1 cellular context compared by ENCODE assay signal in the genomic region with DNA sequence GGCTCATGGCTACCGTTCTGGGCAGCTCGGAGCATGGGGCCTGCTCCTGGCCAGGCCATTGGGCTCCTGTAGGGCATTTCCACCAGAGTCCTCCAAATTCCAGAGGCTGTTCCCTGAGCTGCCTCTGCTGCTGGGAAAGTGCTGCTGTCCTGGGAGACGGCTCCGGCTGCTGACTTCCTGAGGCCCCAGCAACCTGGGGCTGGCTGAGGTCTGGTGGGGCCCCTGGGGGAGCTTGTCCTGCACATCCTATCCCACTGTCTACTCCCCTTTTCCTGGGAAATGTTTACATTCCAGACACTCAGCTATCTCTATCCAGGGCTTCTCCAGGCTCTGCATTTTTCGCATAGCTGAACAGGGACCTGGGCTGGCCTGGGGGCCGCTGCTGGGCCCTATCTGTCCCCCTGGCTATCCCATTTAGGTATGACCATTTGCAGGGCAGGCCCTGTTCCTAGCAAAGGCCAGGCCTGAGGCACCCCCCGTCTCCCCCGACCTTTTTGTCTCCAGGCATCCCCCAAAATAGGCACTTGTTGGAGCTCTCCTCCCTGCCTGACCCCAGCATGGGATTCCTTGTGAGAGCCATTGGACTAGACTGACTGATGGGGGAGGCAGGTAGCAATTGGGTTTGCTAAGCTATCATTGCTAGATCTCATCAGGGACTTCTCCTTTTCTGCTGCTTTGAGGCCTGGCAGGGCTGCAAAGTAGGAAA.
TF ChIP-seq lines count a peak whose summit lies in the region.

No MANE protein-coding gene starts in this region.

TF ChIP-seq in HepG2, 621 proteins besides CTCF, POLR2A, EP300 and RAD21 (continued from another document and continues in another):
- TF ChIP-seq NR2F2 (IDR thresholded peaks at IDR 0.05; ENCODE audit: borderline replicate concordance, low read depth), result no peak; the same call in 1 of the 2 replicates
- TF ChIP-seq ZNF292 (CRISPR knock-in tag; IDR thresholded peaks at IDR 0.05; ENCODE audit: borderline replicate concordance, low read depth), result peak; percentile 54; the same call in 1 of the 2 replicates
- TF ChIP-seq SALL2 (CRISPR knock-in tag; IDR thresholded peaks at IDR 0.05), result peak; percentile 47; the same call in 1 of the 2 replicates
- TF ChIP-seq, protein P1, sequence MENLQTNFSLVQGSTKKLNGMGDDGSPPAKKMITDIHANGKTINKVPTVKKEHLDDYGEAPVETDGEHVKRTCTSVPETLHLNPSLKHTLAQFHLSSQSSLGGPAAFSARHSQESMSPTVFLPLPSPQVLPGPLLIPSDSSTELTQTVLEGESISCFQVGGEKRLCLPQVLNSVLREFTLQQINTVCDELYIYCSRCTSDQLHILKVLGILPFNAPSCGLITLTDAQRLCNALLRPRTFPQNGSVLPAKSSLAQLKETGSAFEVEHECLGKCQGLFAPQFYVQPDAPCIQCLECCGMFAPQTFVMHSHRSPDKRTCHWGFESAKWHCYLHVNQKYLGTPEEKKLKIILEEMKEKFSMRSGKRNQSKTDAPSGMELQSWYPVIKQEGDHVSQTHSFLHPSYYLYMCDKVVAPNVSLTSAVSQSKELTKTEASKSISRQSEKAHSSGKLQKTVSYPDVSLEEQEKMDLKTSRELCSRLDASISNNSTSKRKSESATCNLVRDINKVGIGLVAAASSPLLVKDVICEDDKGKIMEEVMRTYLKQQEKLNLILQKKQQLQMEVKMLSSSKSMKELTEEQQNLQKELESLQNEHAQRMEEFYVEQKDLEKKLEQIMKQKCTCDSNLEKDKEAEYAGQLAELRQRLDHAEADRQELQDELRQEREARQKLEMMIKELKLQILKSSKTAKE (CRISPR knock-in tag; IDR thresholded peaks at IDR 0.05; ENCODE audit: borderline replicate concordance), result peak; percentile 78
- TF ChIP-seq, protein P2, sequence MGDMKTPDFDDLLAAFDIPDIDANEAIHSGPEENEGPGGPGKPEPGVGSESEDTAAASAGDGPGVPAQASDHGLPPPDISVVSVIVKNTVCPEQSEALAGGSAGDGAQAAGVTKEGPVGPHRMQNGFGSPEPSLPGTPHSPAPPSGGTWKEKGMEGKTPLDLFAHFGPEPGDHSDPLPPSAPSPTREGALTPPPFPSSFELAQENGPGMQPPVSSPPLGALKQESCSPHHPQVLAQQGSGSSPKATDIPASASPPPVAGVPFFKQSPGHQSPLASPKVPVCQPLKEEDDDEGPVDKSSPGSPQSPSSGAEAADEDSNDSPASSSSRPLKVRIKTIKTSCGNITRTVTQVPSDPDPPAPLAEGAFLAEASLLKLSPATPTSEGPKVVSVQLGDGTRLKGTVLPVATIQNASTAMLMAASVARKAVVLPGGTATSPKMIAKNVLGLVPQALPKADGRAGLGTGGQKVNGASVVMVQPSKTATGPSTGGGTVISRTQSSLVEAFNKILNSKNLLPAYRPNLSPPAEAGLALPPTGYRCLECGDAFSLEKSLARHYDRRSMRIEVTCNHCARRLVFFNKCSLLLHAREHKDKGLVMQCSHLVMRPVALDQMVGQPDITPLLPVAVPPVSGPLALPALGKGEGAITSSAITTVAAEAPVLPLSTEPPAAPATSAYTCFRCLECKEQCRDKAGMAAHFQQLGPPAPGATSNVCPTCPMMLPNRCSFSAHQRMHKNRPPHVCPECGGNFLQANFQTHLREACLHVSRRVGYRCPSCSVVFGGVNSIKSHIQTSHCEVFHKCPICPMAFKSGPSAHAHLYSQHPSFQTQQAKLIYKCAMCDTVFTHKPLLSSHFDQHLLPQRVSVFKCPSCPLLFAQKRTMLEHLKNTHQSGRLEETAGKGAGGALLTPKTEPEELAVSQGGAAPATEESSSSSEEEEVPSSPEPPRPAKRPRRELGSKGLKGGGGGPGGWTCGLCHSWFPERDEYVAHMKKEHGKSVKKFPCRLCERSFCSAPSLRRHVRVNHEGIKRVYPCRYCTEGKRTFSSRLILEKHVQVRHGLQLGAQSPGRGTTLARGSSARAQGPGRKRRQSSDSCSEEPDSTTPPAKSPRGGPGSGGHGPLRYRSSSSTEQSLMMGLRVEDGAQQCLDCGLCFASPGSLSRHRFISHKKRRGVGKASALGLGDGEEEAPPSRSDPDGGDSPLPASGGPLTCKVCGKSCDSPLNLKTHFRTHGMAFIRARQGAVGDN (CRISPR knock-in tag; IDR thresholded peaks at IDR 0.05), result peak; percentile 89
- no peak; the same call in 1 of the 2 replicates for TF ChIP-seq ZFP90 (CRISPR knock-in tag; IDR thresholded peaks at IDR 0.05; ENCODE audit: borderline replicate concordance)
- TF ChIP-seq ZSCAN29 (CRISPR knock-in tag; conservative IDR thresholded peaks at IDR 0.05), result no peak
- TF ChIP-seq ZNF234 (CRISPR knock-in tag; conservative IDR thresholded peaks at IDR 0.05), result no peak
- TF ChIP-seq, protein P3, sequence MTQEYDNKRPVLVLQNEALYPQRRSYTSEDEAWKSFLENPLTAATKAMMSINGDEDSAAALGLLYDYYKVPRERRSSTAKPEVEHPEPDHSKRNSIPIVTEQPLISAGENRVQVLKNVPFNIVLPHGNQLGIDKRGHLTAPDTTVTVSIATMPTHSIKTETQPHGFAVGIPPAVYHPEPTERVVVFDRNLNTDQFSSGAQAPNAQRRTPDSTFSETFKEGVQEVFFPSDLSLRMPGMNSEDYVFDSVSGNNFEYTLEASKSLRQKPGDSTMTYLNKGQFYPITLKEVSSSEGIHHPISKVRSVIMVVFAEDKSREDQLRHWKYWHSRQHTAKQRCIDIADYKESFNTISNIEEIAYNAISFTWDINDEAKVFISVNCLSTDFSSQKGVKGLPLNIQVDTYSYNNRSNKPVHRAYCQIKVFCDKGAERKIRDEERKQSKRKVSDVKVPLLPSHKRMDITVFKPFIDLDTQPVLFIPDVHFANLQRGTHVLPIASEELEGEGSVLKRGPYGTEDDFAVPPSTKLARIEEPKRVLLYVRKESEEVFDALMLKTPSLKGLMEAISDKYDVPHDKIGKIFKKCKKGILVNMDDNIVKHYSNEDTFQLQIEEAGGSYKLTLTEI (CRISPR knock-in tag; conservative IDR thresholded peaks at IDR 0.05), result no peak
- no peak for TF ChIP-seq JARID2 (CRISPR knock-in tag; IDR thresholded peaks at IDR 0.05; ENCODE audit: insufficient replicate concordance)
- TF ChIP-seq, protein P4, sequence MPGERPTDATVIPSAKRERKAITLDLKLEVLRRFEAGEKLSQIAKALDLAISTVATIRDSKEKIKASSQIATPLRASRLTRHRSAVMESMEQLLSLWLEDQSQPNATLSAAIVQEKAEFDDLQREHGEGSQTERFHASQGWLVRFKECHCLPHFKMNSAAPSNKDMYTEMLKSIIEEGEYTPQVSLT (CRISPR knock-in tag; IDR thresholded peaks at IDR 0.05; ENCODE audit: borderline replicate concordance, low read depth), result no peak
- TF ChIP-seq ZNF660 (CRISPR knock-in tag; IDR thresholded peaks at IDR 0.05; ENCODE audit: borderline replicate concordance, low read depth), result no peak
- TF ChIP-seq DPF2 (CRISPR knock-in tag; IDR thresholded peaks at IDR 0.05; ENCODE audit: borderline replicate concordance, low read depth), result peak; percentile 65; the same call in 1 of the 2 replicates
- no peak for TF ChIP-seq GLI4 (CRISPR knock-in tag; IDR thresholded peaks at IDR 0.05; ENCODE audit: borderline replicate concordance)
- TF ChIP-seq TCF7L2 (IDR thresholded peaks at IDR 0.05; ENCODE audit: low read depth, low read length), result no peak
- TF ChIP-seq POLR2G (IDR thresholded peaks at IDR 0.05; ENCODE audit: low read depth, low read length), result no peak
- TF ChIP-seq ZFX (CRISPR knock-in tag; IDR thresholded peaks at IDR 0.05; ENCODE audit: low read depth), result peak; percentile 51
- TF ChIP-seq, protein P5, sequence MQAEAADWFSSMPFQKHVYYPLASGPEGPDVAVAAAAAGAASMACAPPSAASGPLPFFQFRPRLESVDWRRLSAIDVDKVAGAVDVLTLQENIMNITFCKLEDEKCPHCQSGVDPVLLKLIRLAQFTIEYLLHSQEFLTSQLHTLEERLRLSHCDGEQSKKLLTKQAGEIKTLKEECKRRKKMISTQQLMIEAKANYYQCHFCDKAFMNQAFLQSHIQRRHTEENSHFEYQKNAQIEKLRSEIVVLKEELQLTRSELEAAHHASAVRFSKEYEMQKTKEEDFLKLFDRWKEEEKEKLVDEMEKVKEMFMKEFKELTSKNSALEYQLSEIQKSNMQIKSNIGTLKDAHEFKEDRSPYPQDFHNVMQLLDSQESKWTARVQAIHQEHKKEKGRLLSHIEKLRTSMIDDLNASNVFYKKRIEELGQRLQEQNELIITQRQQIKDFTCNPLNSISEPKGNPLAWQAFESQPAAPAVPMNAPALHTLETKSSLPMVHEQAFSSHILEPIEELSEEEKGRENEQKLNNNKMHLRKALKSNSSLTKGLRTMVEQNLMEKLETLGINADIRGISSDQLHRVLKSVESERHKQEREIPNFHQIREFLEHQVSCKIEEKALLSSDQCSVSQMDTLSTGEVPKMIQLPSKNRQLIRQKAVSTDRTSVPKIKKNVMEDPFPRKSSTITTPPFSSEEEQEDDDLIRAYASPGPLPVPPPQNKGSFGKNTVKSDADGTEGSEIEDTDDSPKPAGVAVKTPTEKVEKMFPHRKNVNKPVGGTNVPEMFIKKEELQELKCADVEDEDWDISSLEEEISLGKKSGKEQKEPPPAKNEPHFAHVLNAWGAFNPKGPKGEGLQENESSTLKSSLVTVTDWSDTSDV (CRISPR knock-in tag; IDR thresholded peaks at IDR 0.05), result no peak
- no peak for TF ChIP-seq ZBTB8A (CRISPR knock-in tag; IDR thresholded peaks at IDR 0.05; ENCODE audit: borderline replicate concordance, low read depth)
- TF ChIP-seq, protein P6, sequence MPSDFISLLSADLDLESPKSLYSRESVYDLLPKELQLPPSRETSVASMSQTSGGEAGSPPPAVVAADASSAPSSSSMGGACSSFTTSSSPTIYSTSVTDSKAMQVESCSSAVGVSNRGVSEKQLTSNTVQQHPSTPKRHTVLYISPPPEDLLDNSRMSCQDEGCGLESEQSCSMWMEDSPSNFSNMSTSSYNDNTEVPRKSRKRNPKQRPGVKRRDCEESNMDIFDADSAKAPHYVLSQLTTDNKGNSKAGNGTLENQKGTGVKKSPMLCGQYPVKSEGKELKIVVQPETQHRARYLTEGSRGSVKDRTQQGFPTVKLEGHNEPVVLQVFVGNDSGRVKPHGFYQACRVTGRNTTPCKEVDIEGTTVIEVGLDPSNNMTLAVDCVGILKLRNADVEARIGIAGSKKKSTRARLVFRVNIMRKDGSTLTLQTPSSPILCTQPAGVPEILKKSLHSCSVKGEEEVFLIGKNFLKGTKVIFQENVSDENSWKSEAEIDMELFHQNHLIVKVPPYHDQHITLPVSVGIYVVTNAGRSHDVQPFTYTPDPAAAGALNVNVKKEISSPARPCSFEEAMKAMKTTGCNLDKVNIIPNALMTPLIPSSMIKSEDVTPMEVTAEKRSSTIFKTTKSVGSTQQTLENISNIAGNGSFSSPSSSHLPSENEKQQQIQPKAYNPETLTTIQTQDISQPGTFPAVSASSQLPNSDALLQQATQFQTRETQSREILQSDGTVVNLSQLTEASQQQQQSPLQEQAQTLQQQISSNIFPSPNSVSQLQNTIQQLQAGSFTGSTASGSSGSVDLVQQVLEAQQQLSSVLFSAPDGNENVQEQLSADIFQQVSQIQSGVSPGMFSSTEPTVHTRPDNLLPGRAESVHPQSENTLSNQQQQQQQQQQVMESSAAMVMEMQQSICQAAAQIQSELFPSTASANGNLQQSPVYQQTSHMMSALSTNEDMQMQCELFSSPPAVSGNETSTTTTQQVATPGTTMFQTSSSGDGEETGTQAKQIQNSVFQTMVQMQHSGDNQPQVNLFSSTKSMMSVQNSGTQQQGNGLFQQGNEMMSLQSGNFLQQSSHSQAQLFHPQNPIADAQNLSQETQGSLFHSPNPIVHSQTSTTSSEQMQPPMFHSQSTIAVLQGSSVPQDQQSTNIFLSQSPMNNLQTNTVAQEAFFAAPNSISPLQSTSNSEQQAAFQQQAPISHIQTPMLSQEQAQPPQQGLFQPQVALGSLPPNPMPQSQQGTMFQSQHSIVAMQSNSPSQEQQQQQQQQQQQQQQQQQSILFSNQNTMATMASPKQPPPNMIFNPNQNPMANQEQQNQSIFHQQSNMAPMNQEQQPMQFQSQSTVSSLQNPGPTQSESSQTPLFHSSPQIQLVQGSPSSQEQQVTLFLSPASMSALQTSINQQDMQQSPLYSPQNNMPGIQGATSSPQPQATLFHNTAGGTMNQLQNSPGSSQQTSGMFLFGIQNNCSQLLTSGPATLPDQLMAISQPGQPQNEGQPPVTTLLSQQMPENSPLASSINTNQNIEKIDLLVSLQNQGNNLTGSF (CRISPR knock-in tag; IDR thresholded peaks at IDR 0.05), result no peak
- no peak for TF ChIP-seq ZSCAN20 (CRISPR knock-in tag; IDR thresholded peaks at IDR 0.05; ENCODE audit: borderline replicate concordance)
- TF ChIP-seq ZBTB3 (CRISPR knock-in tag; IDR thresholded peaks at IDR 0.05; ENCODE audit: borderline replicate concordance, low read depth), result no peak
- TF ChIP-seq ZNF121 (CRISPR knock-in tag; IDR thresholded peaks at IDR 0.05), result 0 out of 2 replicates have a peak, but pooled peaks have one; percentile 45
- no peak for TF ChIP-seq ZFP37 (CRISPR knock-in tag; IDR thresholded peaks at IDR 0.05; ENCODE audit: borderline replicate concordance)
- TF ChIP-seq, protein P7, sequence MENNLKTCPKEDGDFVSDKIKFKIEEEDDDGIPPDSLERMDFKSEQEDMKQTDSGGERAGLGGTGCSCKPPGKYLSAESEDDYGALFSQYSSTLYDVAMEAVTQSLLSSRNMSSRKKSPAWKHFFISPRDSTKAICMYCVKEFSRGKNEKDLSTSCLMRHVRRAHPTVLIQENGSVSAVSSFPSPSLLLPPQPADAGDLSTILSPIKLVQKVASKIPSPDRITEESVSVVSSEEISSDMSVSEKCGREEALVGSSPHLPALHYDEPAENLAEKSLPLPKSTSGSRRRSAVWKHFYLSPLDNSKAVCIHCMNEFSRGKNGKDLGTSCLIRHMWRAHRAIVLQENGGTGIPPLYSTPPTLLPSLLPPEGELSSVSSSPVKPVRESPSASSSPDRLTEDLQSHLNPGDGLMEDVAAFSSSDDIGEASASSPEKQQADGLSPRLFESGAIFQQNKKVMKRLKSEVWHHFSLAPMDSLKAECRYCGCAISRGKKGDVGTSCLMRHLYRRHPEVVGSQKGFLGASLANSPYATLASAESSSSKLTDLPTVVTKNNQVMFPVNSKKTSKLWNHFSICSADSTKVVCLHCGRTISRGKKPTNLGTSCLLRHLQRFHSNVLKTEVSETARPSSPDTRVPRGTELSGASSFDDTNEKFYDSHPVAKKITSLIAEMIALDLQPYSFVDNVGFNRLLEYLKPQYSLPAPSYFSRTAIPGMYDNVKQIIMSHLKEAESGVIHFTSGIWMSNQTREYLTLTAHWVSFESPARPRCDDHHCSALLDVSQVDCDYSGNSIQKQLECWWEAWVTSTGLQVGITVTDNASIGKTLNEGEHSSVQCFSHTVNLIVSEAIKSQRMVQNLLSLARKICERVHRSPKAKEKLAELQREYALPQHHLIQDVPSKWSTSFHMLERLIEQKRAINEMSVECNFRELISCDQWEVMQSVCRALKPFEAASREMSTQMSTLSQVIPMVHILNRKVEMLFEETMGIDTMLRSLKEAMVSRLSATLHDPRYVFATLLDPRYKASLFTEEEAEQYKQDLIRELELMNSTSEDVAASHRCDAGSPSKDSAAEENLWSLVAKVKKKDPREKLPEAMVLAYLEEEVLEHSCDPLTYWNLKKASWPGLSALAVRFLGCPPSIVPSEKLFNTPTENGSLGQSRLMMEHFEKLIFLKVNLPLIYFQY (CRISPR knock-in tag; IDR thresholded peaks at IDR 0.05; ENCODE audit: borderline replicate concordance), result no peak
- no peak for TF ChIP-seq ZNF850 (CRISPR knock-in tag; conservative IDR thresholded peaks at IDR 0.05)
- TF ChIP-seq, protein P8, sequence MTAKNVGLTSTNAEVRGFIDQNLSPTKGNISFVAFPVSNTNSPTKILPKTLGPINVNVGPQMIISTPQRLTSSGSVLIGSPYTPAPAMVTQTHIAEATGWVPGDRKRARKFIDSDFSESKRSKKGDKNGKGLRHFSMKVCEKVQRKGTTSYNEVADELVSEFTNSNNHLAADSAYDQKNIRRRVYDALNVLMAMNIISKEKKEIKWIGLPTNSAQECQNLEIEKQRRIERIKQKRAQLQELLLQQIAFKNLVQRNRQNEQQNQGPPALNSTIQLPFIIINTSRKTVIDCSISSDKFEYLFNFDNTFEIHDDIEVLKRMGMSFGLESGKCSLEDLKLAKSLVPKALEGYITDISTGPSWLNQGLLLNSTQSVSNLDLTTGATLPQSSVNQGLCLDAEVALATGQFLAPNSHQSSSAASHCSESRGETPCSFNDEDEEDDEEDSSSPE (CRISPR knock-in tag; IDR thresholded peaks at IDR 0.05), result no peak
